In genomic region chr1:68330391-68330790, GRCh38 we compare ENCODE assay signal across 14 cellular contexts.
DNase-seq lines count a peak whose midpoint lies in the region; ATAC-seq and TF ChIP-seq lines count a peak whose summit lies in the region.
"Had no signal": no experiment of that assay in that cellular context is flagged by ENCODE, and none has a peak within 500 bp of the region (broad histone marks: within the 10 kb centered on the region; RNA-seq: fewer than 3 reads in every experiment).

No MANE protein-coding gene starts in this region.

- H3K27ac ChIP-seq in tibial nerve, result no peak overlapping the region
- H3K27ac ChIP-seq: GM23248 had no signal

- ATAC-seq in stimulated activated naive CD8-positive, alpha-beta T cell treated with anti-CD3 and anti-CD28 coated beads, Interleukin-15, amount 100 ng/mL, for 72 hours, result no peak
- ATAC-seq in stimulated activated naive CD8-positive, alpha-beta T cell treated with anti-CD3 and anti-CD28 coated beads, Interleukin-15, Interleukin-2, amounts not matched to agents 100 U/mL and 50 U/mL, for 24 hours, result no peak
- ATAC-seq: GM12878 had no signal

- no peak for TF ChIP-seq POLR2A in tibial nerve (IDR thresholded peaks at IDR 0.05)

- no peaks in the 10 kb centered on the region for H3K9me3 ChIP-seq in tibial nerve

- no peak for TF ChIP-seq CTCF in tibial nerve (IDR thresholded peaks at IDR 0.05)

- no peak for TF ChIP-seq EP300 in tibial nerve (IDR thresholded peaks at IDR 0.05)

- peaks cover 32% of the 10 kb centered on the region for H3K27me3 Mint-ChIP-seq in stimulated activated naive CD8-positive, alpha-beta T cell treated with anti-CD3 and anti-CD28 coated beads, Interleukin-15, amount 100 ng/mL, for 72 hours

- peak overlapping the region; percentile 43 to 52 for H3K27ac Mint-ChIP-seq in stimulated activated naive CD8-positive, alpha-beta T cell treated with anti-CD3 and anti-CD28 coated beads, Interleukin-15, amount 100 ng/mL, for 72 hours
- H3K27ac Mint-ChIP-seq: B cell; CD4-positive, alpha-beta T cell had no signal

- in situ Hi-C loops in SK-MEL-5 (cut with HindIII; ENCODE audit: low pct_unique_long_range_greater_than_20kb, low sequenced_read_pairs), result no loop called here

- no peaks in the 10 kb centered on the region for H3K27me3 ChIP-seq in tibial nerve

- no peak for DNase-seq in stimulated activated naive CD8-positive, alpha-beta T cell treated with anti-CD3 and anti-CD28 coated beads, Interleukin-15, amount 100 ng/mL, for 72 hours
- no peak for DNase-seq in stimulated activated naive CD8-positive, alpha-beta T cell treated with anti-CD3 and anti-CD28 coated beads, Interleukin-15, Interleukin-2, amounts not matched to agents 100 U/mL and 50 U/mL, for 24 hours
- DNase-seq in SK-MEL-5 (ENCODE audit: low read depth, low spot score) (peak; percentile 72), foreskin melanocyte (peak; percentile 56), tibial nerve (ENCODE audit: low spot score in 2 of 2) (no peak), hippocampal formation (lab: John Stamatoyannopoulos, UW) (no peak), T1000 (lab: John Stamatoyannopoulos, UW) (no peak)
- DNase-seq: 8988T; C1 segment of cervical spinal cord; CD4-positive, alpha-beta T cell; DMS79 had no signal

- peaks cover 0 to 31% (median 2%) of the 10 kb centered on the region in 4 donors for H3K4me1 ChIP-seq in tibial nerve

- H3K36me3 ChIP-seq in tibial nerve, result no peaks in the 10 kb centered on the region

- WGBS in tibial nerve, 2 donors, result 27 to 29% methylated on average over 2 of the region's 2 CpGs

- H3K4me3 ChIP-seq in tibial nerve, result no peak overlapping the region
- H3K4me3 ChIP-seq: GM12878, GM23248 had no signal

- H3K4me3 Mint-ChIP-seq in stimulated activated naive CD8-positive, alpha-beta T cell treated with anti-CD3 and anti-CD28 coated beads, Interleukin-15, amount 100 ng/mL, for 72 hours, result no peak overlapping the region
- H3K4me3 Mint-ChIP-seq: B cell; CD4-positive, alpha-beta T cell had no signal

- no peaks in the 10 kb centered on the region for H3K4me1 Mint-ChIP-seq in stimulated activated naive CD8-positive, alpha-beta T cell treated with anti-CD3 and anti-CD28 coated beads, Interleukin-15, amount 100 ng/mL, for 72 hours
- H3K4me1 Mint-ChIP-seq: B cell had no signal

- no peaks in the 10 kb centered on the region for H3K9me3 Mint-ChIP-seq in stimulated activated naive CD8-positive, alpha-beta T cell treated with anti-CD3 and anti-CD28 coated beads, Interleukin-15, amount 100 ng/mL, for 72 hours

Comparison
In these comparisons a context has a peak if more than half of its experiments do, and no peak if none do; other contexts are left out.
1. DNase-seq: peak in SK-MEL-5 (single experiment) and foreskin melanocyte (single experiment); none in stimulated activated naive CD8-positive, alpha-beta T cell treated with anti-CD3 and anti-CD28 coated beads, Interleukin-15, amount 100 ng/mL, for 72 hours (0 of 2), stimulated activated naive CD8-positive, alpha-beta T cell treated with anti-CD3 and anti-CD28 coated beads, Interleukin-15, Interleukin-2, amounts not matched to agents 100 U/mL and 50 U/mL, for 24 hours (single experiment), tibial nerve (0 of 2), hippocampal formation (0 of 2) and T1000 (single experiment).